ENCODE assay signal across 26 cellular contexts in genomic region chr1:239835946-239836345, GRCh38.
"Had no signal": no experiment of that assay in that cellular context is flagged by ENCODE, and none has a peak within 500 bp of the region (broad histone marks: within the 10 kb centered on the region; RNA-seq: fewer than 3 reads in every experiment).

No MANE protein-coding gene starts in this region.

- H3K4me1 ChIP-seq: left ventricle myocardium inferior, pancreas, prostate gland, testis, thyroid gland, transverse colon, vagina had no signal

- H3K4me3 ChIP-seq: left ventricle myocardium inferior, mucosa of descending colon, pancreas, prostate gland, skin epidermis, stomach, testis, thyroid gland, transverse colon, upper lobe of left lung, vagina had no signal

- H3K36me3 ChIP-seq: left ventricle myocardium inferior, pancreas, prostate gland, stomach, thyroid gland, transverse colon, upper lobe of left lung, vagina had no signal

- DNase-seq: hypothalamus; islet precursor cell; left ventricle myocardium inferior; midbrain; mucosa of descending colon; naive thymus-derived CD4-positive, alpha-beta T cell; nucleus accumbens; pancreas; retina; right cardiac atrium; stimulated activated CD4-positive, alpha-beta T cell treated with anti-CD3 and anti-CD28 coated beads, Interleukin-12 subunit alpha, Interleukin-12 subunit beta, amount 100 ng/mL, for 4 hours; stimulated activated CD4-positive, alpha-beta T cell treated with anti-CD3 and anti-CD28 coated beads, Interleukin-15, amount 100 ng/mL, for 24 hours; stimulated activated CD4-positive, alpha-beta T cell treated with anti-CD3 and anti-CD28 coated beads, Interleukin-2, amount 100 ng/mL, for 24 hours; stimulated activated CD4-positive, alpha-beta T cell treated with anti-CD3 and anti-CD28 coated beads, Interleukin-4, amount 100 ng/mL, for 1 hour; stimulated activated naive B cell treated with anti-CD40 and anti-IgM and Interleukin-4, amounts not matched to agents 10 μg/mL and 1 μg/mL and 100 μg/mL, for 72 hours; stimulated activated naive CD8-positive, alpha-beta T cell treated with anti-CD3 and anti-CD28 coated beads, Interleukin-15, Interleukin-2, amounts not matched to agents 100 U/mL and 50 U/mL, for 24 hours; stomach; testis; thyroid gland; transverse colon; upper lobe of left lung had no signal

- ATAC-seq: mucosa of descending colon; naive thymus-derived CD4-positive, alpha-beta T cell; natural killer cell treated with Interleukin-12 subunit alpha and Interleukin-12 subunit beta and Interleukin-15 and Interleukin-18, amount 100 ng/mL, for 72 hours; pancreas; right cardiac atrium; sciatic nerve; stimulated activated naive B cell treated with anti-CD40 and anti-IgM and Interleukin-4, amounts not matched to agents 10 μg/mL and 1 μg/mL and 100 μg/mL, for 72 hours; stimulated activated naive CD8-positive, alpha-beta T cell treated with anti-CD3 and anti-CD28 coated beads, Interleukin-15, Interleukin-2, amounts not matched to agents 100 U/mL and 50 U/mL, for 24 hours had no signal

- H3K27me3 ChIP-seq: pancreas, stomach, testis, thyroid gland, transverse colon, upper lobe of left lung, vagina had no signal

- H3K9me3 ChIP-seq: left ventricle myocardium inferior, mucosa of descending colon, pancreas, prostate gland, stomach, testis, thyroid gland, transverse colon, upper lobe of left lung, vagina had no signal

- H3K27ac ChIP-seq: left ventricle myocardium inferior, pancreas, prostate gland, skin epidermis, stomach, testis, thyroid gland, transverse colon, upper lobe of left lung, vagina had no signal
